8 cellular contexts compared by ENCODE assay signal in genomic region chr17:66691644-66692500, GRCh38.
DNase-seq lines count a peak whose midpoint lies in the region; ATAC-seq and TF ChIP-seq lines count a peak whose summit lies in the region.

No MANE protein-coding gene starts in this region.

- H3K27ac ChIP-seq in cingulate gyrus (ENCODE audit: low read depth, low read length) (peak overlapping the region; percentile 82), Peyer's patch (peak overlapping the region in 1 of 4 donors; percentile 12)

- H3K27me3 ChIP-seq in Peyer's patch = no peaks in the 10 kb centered on the region

- no peak for ATAC-seq in HG03025 (IDR thresholded peaks at IDR 0.05; ENCODE audit: low FRiP score, unreplicated experiment)
- no peak for ATAC-seq in GM19467 (IDR thresholded peaks at IDR 0.05; ENCODE audit: unreplicated experiment)

- H3K36me3 ChIP-seq in Peyer's patch = peaks cover 0 to 32% (median 0%) of the 10 kb centered on the region in 3 donors

- H3K4me1 Mint-ChIP-seq in neural crest cell = peaks cover 51% of the 10 kb centered on the region

- TF ChIP-seq POLR2A in Peyer's patch (IDR thresholded peaks at IDR 0.05) = no peak

- peak overlapping the region; percentile 84 for H3K27ac Mint-ChIP-seq in neural crest cell (ENCODE audit: unreplicated experiment)

- H3K9me3 Mint-ChIP-seq in neural crest cell = peaks cover 1% of the 10 kb centered on the region

- peaks cover 14% of the 10 kb centered on the region for H3K36me3 Mint-ChIP-seq in neural crest cell (ENCODE audit: low read depth)

- peak overlapping the region; percentile 67 for H3K4me3 Mint-ChIP-seq in neural crest cell

- TF ChIP-seq CTCF in neural crest cell (conservative IDR thresholded peaks at IDR 0.05) (no peak), Peyer's patch (IDR thresholded peaks at IDR 0.05) (no peak)

- no peaks in the 10 kb centered on the region for H3K27me3 Mint-ChIP-seq in neural crest cell (ENCODE audit: low read depth)

- DNase-seq in EH (ENCODE audit: low read depth) (peak; percentile 24), NCI-H446 (lab: John Stamatoyannopoulos, UW) (peak; percentile 15 to 45), neural crest cell (ENCODE audit: low read depth, low spot score) (no peak), Peyer's patch (no peak), cortex of kidney (lab: John Stamatoyannopoulos, UW) (no peak)

- H3K4me3 ChIP-seq in Peyer's patch = no peak overlapping the region

- H3K9me3 ChIP-seq in Peyer's patch = no peaks in the 10 kb centered on the region

- no peaks in the 10 kb centered on the region for H3K4me1 ChIP-seq in Peyer's patch

Comparison
In these comparisons a context has a peak if more than half of its experiments do, and no peak if none do; other contexts are left out.
1. DNase-seq: peak in EH (single experiment) and NCI-H446 (2 of 2); none in neural crest cell (single experiment), Peyer's patch (0 of 3) and cortex of kidney (single experiment).